Comparison of ENCODE assay signal across 1 cellular context in genomic region chr11:61507962-61508824, GRCh38.
TF ChIP-seq lines count a peak whose summit lies in the region.

Gene LRRC10B, plus strand, starts transcription at chr11:61508749. Its CDS starts 250 bp downstream, at chr11:61508999.

TF ChIP-seq in GM23338, 12 proteins besides CTCF, POLR2A, EP300 and RAD21 (continued from another document):
- no peak for TF ChIP-seq REST (IDR thresholded peaks at IDR 0.05; ENCODE audit: unreplicated experiment)
